ENCODE assay signal across 20 cellular contexts in genomic region chr17:3984719-3985444, GRCh38. TPM values are rescaled to one million over a fixed set of nuclear protein-coding genes. Genes with fewer than 3 reads are reported as not detected.
A peak's percentile ranks its signal among the peaks of the same experiment; 100 is the strongest.
DNase-seq lines count a peak whose midpoint lies in the region; ATAC-seq, FAIRE-seq and TF ChIP-seq lines count a peak whose summit lies in the region.
"Had no signal": no experiment of that assay in that cellular context is flagged by ENCODE, and none has a peak within 500 bp of the region (broad histone marks: within the 10 kb centered on the region; RNA-seq: fewer than 3 reads in every experiment).

No MANE protein-coding gene starts in this region.

- POLR2A ChIA-PET in A549 (lab: Yijun Ruan, JAX) = no interaction called here

- no peak overlapping the region for H3K23ac ChIP-seq in mesenchymal stem cell (ENCODE audit: low read length in 2 of 2)

- peak overlapping the region in 1 of 2 experiments; percentile 2 for H3K4ac ChIP-seq in mesenchymal stem cell (ENCODE audit: low read depth in 1 of 2, low read length in 2 of 2)

- H3K27me3 Mint-ChIP-seq in chondrocyte (ENCODE audit: low read depth) = no peaks in the 10 kb centered on the region

- no peak for TF ChIP-seq RAD21 in A549 (conservative IDR thresholded peaks at IDR 0.05 in 1 of 2, IDR thresholded peaks at IDR 0.05 in 1 of 2)

- H3K9me3 ChIP-seq in A549 (no peaks in the 10 kb centered on the region), mesenchymal stem cell (ENCODE audit: control insufficient read depth, low read length) (no peaks in the 10 kb centered on the region), ascending aorta (no peaks in the 10 kb centered on the region)
- H3K9me3 ChIP-seq: BE2C had no signal

- H3K36me3 Mint-ChIP-seq in chondrocyte (ENCODE audit: low read depth) = no peaks in the 10 kb centered on the region
- H3K36me3 Mint-ChIP-seq: CD4-positive, alpha-beta memory T cell had no signal

- 94% methylated on average over 25 of the region's 25 CpGs for WGBS in A549 (ENCODE audit: missing lambda C conversion rate)
- WGBS in mesenchymal stem cell = 97% methylated on average over 25 of the region's 25 CpGs

- 0 out of 6 replicates have a peak, but pooled peaks of 1 of the 2 experiments have one; percentile 11 for ATAC-seq in A549

- H2BK120ac ChIP-seq in mesenchymal stem cell (ENCODE audit: low read depth, low read length) = no peak overlapping the region

- no peaks in the 10 kb centered on the region for H3K36me3 ChIP-seq in H7 (replicated peaks; ENCODE audit: control insufficient read depth, insufficient read depth, low read length)
- no peaks in the 10 kb centered on the region for H3K36me3 ChIP-seq in mesenchymal stem cell (ENCODE audit: control insufficient read depth in 1 of 2, insufficient read depth in 2 of 2, low read depth in 1 of 2, low read length in 2 of 2)
- H3K36me3 ChIP-seq in ascending aorta = no peaks in the 10 kb centered on the region
- H3K36me3 ChIP-seq: BE2C had no signal

- H3K14ac ChIP-seq in mesenchymal stem cell (ENCODE audit: low read length in 2 of 2) = no peak overlapping the region

- CTCF ChIA-PET in A549 (lab: Yijun Ruan, JAX) = interaction anchor here (3.0 kb wide), 1 partner anchor 20 kb away, joined by 7 read pairs; no protein-coding TSS in a partner anchor

- H2AK5ac ChIP-seq in mesenchymal stem cell (ENCODE audit: low read length, severe bottlenecking) = no peak overlapping the region

- no peak overlapping the region for H4K8ac ChIP-seq in mesenchymal stem cell (ENCODE audit: low read length)

- H3K27ac ChIP-seq in A549 = no peak overlapping the region
- no peak overlapping the region for H3K27ac ChIP-seq in mesenchymal stem cell (ENCODE audit: low read length, poor library complexity, severe bottlenecking)
- H3K27ac ChIP-seq in ascending aorta = no peak overlapping the region
- H3K27ac ChIP-seq: GM23248, KMS-11, PC-9 had no signal

- H3K27me3 ChIP-seq in H7 (ENCODE audit: control insufficient read depth, insufficient read depth, low read length) (no peaks in the 10 kb centered on the region), mesenchymal stem cell (ENCODE audit: control insufficient read depth in 1 of 2, insufficient read depth in 1 of 2, low read length in 2 of 2) (peaks cover 11 to 37% of the 10 kb centered on the region in 2 experiments), ascending aorta (no peaks in the 10 kb centered on the region)
- H3K27me3 ChIP-seq: BE2C had no signal

- no peak overlapping the region for H2BK5ac ChIP-seq in mesenchymal stem cell (ENCODE audit: low read depth, low read length, poor library complexity, severe bottlenecking)

- H3K4me2 ChIP-seq in A549 (no peak overlapping the region), mesenchymal stem cell (ENCODE audit: low read length, poor library complexity, severe bottlenecking) (no peak overlapping the region)
- H3K4me2 ChIP-seq: KMS-11, PC-9 had no signal

- no peak overlapping the region for H3K27ac Mint-ChIP-seq in chondrocyte (ENCODE audit: unreplicated experiment)
- H3K27ac Mint-ChIP-seq: CD4-positive, alpha-beta memory T cell had no signal

- intact Hi-C loops in ascending aorta (cut with DNase I) = no loop called here

- no peaks in the 10 kb centered on the region for H3K79me1 ChIP-seq in mesenchymal stem cell (replicated peaks; ENCODE audit: low read length, poor library complexity, severe bottlenecking)

- no peaks in the 10 kb centered on the region for H3K9me3 Mint-ChIP-seq in chondrocyte (ENCODE audit: low read depth)
- H3K9me3 Mint-ChIP-seq: CD4-positive, alpha-beta memory T cell had no signal

- H3K18ac ChIP-seq in mesenchymal stem cell (ENCODE audit: low read depth in 1 of 2, low read length in 2 of 2) = no peak overlapping the region

- peak overlapping the region in 1 of 2 experiments; percentile 8 for H2BK12ac ChIP-seq in mesenchymal stem cell (ENCODE audit: low read length in 2 of 2)

- TF ChIP-seq CTCF in A549 (IDR thresholded peaks at IDR 0.05) (no peak), chondrocyte (IDR thresholded peaks at IDR 0.05) (no peak), ascending aorta (IDR thresholded peaks at IDR 0.05) (no peak)

- DNase-seq in A549 (ENCODE audit: low read depth in 1 of 2, low spot score in 1 of 2) (peak in 1 of 2 experiments; percentile 47), H7 (peak; percentile 16), chondrocyte (ENCODE audit: low spot score) (peak; percentile 19), mesenchymal stem cell (no peak), T-helper 2 cell (no peak), GDM1 (lab: John Stamatoyannopoulos, UW) (no peak), ascending aorta (ENCODE audit: low spot score in 2 of 2) (no peak)
- DNase-seq: BE2C; CD4-positive, alpha-beta memory T cell; NCI-H1048; NCI-H1436 treated with DMSO at 0.1 percent for 48 hours; NCI-H2029 treated with DMSO at 0.1 percent for 48 hours; NCI-H510A; NCI-H774; PC-9 had no signal

- no peak overlapping the region for H2AFZ ChIP-seq in mesenchymal stem cell (ENCODE audit: low read depth, low read length)
- H2AFZ ChIP-seq: PC-9 had no signal

- no peak overlapping the region for H3K9ac ChIP-seq in mesenchymal stem cell (ENCODE audit: low read length)
- H3K9ac ChIP-seq: GM23248, KMS-11 had no signal

- FAIRE-seq in A549 (lab: Jason Lieb, UNC) = no peak
- FAIRE-seq: G401.6, GM12891, GM18507 had no signal

- H3K4me3 ChIP-seq in A549 (no peak overlapping the region), H7 (ENCODE audit: insufficient read depth, low read depth, low read length) (no peak overlapping the region), mesenchymal stem cell (ENCODE audit: insufficient read depth in 1 of 2, low read depth in 1 of 2, low read length in 2 of 2) (no peak overlapping the region), ascending aorta (no peak overlapping the region)
- H3K4me3 ChIP-seq: GM23248, PC-9 had no signal

- H3K4me1 ChIP-seq in A549 (0 out of 3 replicates have a peak, but pooled peaks cover 4% of the 10 kb centered on the region), mesenchymal stem cell (ENCODE audit: control insufficient read depth, insufficient read depth, low read depth, low read length) (peaks cover 9% of the 10 kb centered on the region), ascending aorta (peaks cover 9 to 20% of the 10 kb centered on the region in 2 donors)
- H3K4me1 ChIP-seq: BE2C had no signal

- peak overlapping the region; percentile 63 for H2BK15ac ChIP-seq in mesenchymal stem cell (ENCODE audit: low read depth, poor library complexity, severe bottlenecking)

- TF ChIP-seq POLR2A in A549 (IDR thresholded peaks at IDR 0.05; ENCODE audit: low read length) = no peak

- peak overlapping the region; percentile 34 for H4K91ac ChIP-seq in mesenchymal stem cell (ENCODE audit: low read length)

- no peak overlapping the region for H3K4me3 Mint-ChIP-seq in chondrocyte (ENCODE audit: unreplicated experiment)

- no peak for TF ChIP-seq EP300 in A549 (IDR thresholded peaks at IDR 0.05)

- H3K4me1 Mint-ChIP-seq in chondrocyte (ENCODE audit: low read depth) = peaks cover 25% of the 10 kb centered on the region

TF ChIP-seq in A549, 52 proteins besides CTCF, POLR2A, EP300 and RAD21:
- TF ChIP-seq NFE2L2 (conservative IDR thresholded peaks at IDR 0.05; ENCODE audit: low read length) = no peak
- TF ChIP-seq, protein P1, sequence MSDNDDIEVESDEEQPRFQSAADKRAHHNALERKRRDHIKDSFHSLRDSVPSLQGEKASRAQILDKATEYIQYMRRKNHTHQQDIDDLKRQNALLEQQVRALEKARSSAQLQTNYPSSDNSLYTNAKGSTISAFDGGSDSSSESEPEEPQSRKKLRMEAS (IDR thresholded peaks at IDR 0.05) = 0 out of 2 replicates have a peak, but pooled peaks have one; percentile 30

RNA-seq across cellular contexts. Expression of gene ATP2A3, which starts 20.6 kb away (rescaled TPM):
- 5.5 and 6.3 TPM in 2 replicates for polyA plus RNA-seq in A549 (2011; rRNA removed)
- 4.0 and 5.4 TPM in 2 replicates for polyA plus RNA-seq in A549 (2012; cell fraction: cytosol; rRNA removed)
- 14.8 and 16.2 TPM in 2 replicates for polyA plus RNA-seq in A549 (2012; cell fraction: nucleus; rRNA removed)
- 2.5 to 4.1 TPM (median 3.1 TPM) in 3 replicates for polyA plus RNA-seq in A549 (2017; fragmentation: RNase III; extraction: RNeasy Plus Mini Kit Qiagen cat#74134 plus additional on column Dnase treatment)
- 5.7 and 7.4 TPM in 2 replicates for polyA minus RNA-seq in A549 (2011; rRNA and poly(A)+ RNA removed)
- total RNA-seq in H7 (2014; rRNA removed; shearing (Covaris generic)) = 5.7 and 5.8 TPM in 2 replicates
- 0.53 to 1.7 TPM (median 1.5 TPM) in 3 replicates for total RNA-seq in chondrocyte
- 1.7 TPM for polyA plus RNA-seq in mesenchymal stem cell (2013, experiment 1 of 2)
- polyA plus RNA-seq in mesenchymal stem cell (2013, experiment 2 of 2) = 1.5 TPM
- total RNA-seq in ascending aorta = 27.2 TPM

Comparison
In these comparisons a context has a peak if more than half of its experiments do, and no peak if none do; other contexts are left out.
1. DNase-seq: peak in H7 (single experiment) and chondrocyte (single experiment); none in mesenchymal stem cell (single experiment), T-helper 2 cell (0 of 5), GDM1 (single experiment) and ascending aorta (0 of 2).